Comparison of ENCODE assay signal across 10 cellular contexts in the genomic region with DNA sequence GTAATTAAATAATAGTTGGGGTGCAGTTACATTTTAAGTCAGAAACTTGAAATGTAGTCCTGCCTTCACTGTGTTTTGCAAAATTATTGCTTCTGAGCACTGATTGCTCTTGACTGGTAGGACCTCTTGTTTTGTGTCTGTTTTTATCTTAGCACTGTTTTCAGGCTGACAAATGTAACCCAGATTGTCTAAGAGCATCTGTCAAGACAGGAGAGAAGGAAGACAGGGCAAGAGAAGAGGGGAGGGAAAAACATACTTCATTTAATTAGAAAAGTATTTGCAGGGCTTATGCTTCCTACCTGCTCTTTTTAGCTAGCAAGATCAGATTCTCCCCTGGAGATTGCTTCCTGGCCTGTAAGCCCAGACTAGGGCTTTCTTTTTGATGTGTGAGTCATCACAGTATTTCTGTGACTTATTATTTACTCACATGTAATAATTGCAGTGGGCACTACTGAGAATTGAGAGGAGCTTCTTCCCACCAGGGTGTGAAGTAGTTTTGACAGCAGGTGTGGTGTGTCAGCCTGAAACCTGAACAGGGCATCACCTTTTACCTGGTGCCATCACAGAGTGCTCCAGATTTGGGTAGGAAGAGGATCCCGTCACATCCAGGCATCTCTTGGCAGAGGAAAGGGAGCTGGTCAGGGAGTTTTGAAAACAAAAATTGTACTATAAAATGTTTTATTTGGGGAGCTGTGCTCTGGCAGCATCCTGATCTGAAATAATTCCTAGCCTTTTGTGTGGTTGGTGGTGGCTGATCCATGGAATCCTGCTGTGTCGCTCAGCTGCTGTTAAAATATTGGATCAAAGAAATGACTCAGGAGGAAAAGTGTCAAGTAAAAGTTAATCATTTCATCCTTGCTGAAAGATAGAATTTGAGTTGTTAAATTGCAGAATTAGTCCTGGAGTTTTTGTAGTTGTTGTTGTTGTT.
A peak's percentile ranks its signal among the peaks of the same experiment; 100 is the strongest.
DNase-seq lines count a peak whose midpoint lies in the region; ATAC-seq and TF ChIP-seq lines count a peak whose summit lies in the region.
"Had no signal": no experiment of that assay in that cellular context is flagged by ENCODE, and none has a peak within 500 bp of the region (broad histone marks: within the 10 kb centered on the region; RNA-seq: fewer than 3 reads in every experiment).

No MANE protein-coding gene starts in this region.

- H3K27ac ChIP-seq in RWPE1: no peak overlapping the region

- TF ChIP-seq CTCF in RWPE1 (conservative IDR thresholded peaks at IDR 0.05; ENCODE audit: low read depth): no peak

- POLR2A ChIA-PET in RWPE1 (lab: Yijun Ruan, JAX; ENCODE audit: low non-redundant PET): no interaction called here

- CTCF ChIA-PET in RWPE1 (lab: Yijun Ruan, JAX): interaction anchor here (0.7 kb wide), 1 partner anchor 321 kb away, joined by 4 read pairs; no protein-coding TSS in a partner anchor

- ATAC-seq in GM19467 (IDR thresholded peaks at IDR 0.05; ENCODE audit: unreplicated experiment): peak; percentile 55
- peak; percentile 75 for ATAC-seq in HG03442 (IDR thresholded peaks at IDR 0.05; ENCODE audit: unreplicated experiment)

- DNase-seq in DMS53 (lab: John Stamatoyannopoulos, UW): peak; percentile 85
- DNase-seq in RWPE1 (ENCODE audit: low spot score): peak; percentile 33
- no peak for DNase-seq in putamen (ENCODE audit: low spot score)
- no peak for DNase-seq in GM19240 (ENCODE audit: insufficient read length, low spot score)
- DNase-seq in stimulated activated CD4-positive, alpha-beta T cell treated with anti-CD3 and anti-CD28 coated beads, Interleukin-15, amount 100 ng/mL, for 24 hours: no peak
- no peak for DNase-seq in amniotic stem cell (lab: John Stamatoyannopoulos, UW)
- DNase-seq: activated CD4-positive, alpha-beta T cell treated with anti-CD3 and anti-CD28 coated beads, Interleukin-2, amount 50 U/mL, for 48 hours; H7 had no signal

Comparison
In these comparisons a context has a peak if more than half of its experiments do, and no peak if none do; other contexts are left out.
1. DNase-seq: peak in DMS53 (single experiment) and RWPE1 (single experiment); none in putamen (single experiment), GM19240 (single experiment), stimulated activated CD4-positive, alpha-beta T cell treated with anti-CD3 and anti-CD28 coated beads, Interleukin-15, amount 100 ng/mL, for 24 hours (single experiment) and amniotic stem cell (single experiment).